In the genomic region with DNA sequence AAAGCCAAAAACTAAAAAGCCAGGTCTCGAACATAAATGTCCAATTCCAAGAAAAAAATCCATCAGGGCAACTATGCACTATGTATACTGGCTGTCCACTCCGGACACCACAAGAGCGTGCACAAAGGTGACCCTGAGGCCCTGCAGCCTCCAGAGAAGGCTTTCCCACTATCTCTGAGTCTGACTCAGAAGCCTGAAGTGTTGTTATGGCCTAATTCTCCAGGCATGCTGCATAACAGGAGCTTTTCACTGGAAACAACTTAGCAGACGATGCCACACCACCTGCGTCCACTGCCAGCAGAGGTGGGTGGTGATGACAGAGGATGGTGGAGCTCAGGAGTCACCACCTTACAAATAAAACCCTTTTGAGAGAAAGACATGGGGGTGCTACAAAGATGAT, we compare ENCODE assay signal across 1 cellular context.
TF ChIP-seq lines count a peak whose summit lies in the region.

No MANE protein-coding gene starts in this region.

TF ChIP-seq in HepG2, 621 proteins besides CTCF, POLR2A, EP300 and RAD21:
- TF ChIP-seq, protein P1, sequence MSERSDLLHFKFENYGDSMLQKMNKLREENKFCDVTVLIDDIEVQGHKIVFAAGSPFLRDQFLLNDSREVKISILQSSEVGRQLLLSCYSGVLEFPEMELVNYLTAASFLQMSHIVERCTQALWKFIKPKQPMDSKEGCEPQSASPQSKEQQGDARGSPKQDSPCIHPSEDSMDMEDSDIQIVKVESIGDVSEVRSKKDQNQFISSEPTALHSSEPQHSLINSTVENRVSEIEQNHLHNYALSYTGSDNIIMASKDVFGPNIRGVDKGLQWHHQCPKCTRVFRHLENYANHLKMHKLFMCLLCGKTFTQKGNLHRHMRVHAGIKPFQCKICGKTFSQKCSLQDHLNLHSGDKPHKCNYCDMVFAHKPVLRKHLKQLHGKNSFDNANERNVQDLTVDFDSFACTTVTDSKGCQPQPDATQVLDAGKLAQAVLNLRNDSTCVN (CRISPR knock-in tag; IDR thresholded peaks at IDR 0.05; ENCODE audit: borderline replicate concordance), result no peak
- TF ChIP-seq SMAD1 (CRISPR knock-in tag; IDR thresholded peaks at IDR 0.05; ENCODE audit: borderline replicate concordance, low read depth) (no peak), ZFY (CRISPR knock-in tag; IDR thresholded peaks at IDR 0.05) (no peak), SRSF4 (IDR thresholded peaks at IDR 0.05; ENCODE audit: low read depth, low read length, poor library complexity, severe bottlenecking) (no peak), POLR2AphosphoS2 (IDR thresholded peaks at IDR 0.05; ENCODE audit: low read depth, low read length) (no peak), ZNF589 (CRISPR knock-in tag; conservative IDR thresholded peaks at IDR 0.05) (no peak), SP140L (CRISPR knock-in tag; IDR thresholded peaks at IDR 0.05; ENCODE audit: borderline replicate concordance) (no peak), HDAC2 (CRISPR knock-in tag; IDR thresholded peaks at IDR 0.05) (no peak), ZNF329 (CRISPR knock-in tag; IDR thresholded peaks at IDR 0.05; ENCODE audit: low read depth) (no peak), ZNF724P (CRISPR knock-in tag; IDR thresholded peaks at IDR 0.05; ENCODE audit: borderline replicate concordance) (no peak), MIER3 (CRISPR knock-in tag; IDR thresholded peaks at IDR 0.05; ENCODE audit: borderline replicate concordance) (no peak), ZSCAN29 (CRISPR knock-in tag; conservative IDR thresholded peaks at IDR 0.05) (no peak)
- TF ChIP-seq, protein P2, sequence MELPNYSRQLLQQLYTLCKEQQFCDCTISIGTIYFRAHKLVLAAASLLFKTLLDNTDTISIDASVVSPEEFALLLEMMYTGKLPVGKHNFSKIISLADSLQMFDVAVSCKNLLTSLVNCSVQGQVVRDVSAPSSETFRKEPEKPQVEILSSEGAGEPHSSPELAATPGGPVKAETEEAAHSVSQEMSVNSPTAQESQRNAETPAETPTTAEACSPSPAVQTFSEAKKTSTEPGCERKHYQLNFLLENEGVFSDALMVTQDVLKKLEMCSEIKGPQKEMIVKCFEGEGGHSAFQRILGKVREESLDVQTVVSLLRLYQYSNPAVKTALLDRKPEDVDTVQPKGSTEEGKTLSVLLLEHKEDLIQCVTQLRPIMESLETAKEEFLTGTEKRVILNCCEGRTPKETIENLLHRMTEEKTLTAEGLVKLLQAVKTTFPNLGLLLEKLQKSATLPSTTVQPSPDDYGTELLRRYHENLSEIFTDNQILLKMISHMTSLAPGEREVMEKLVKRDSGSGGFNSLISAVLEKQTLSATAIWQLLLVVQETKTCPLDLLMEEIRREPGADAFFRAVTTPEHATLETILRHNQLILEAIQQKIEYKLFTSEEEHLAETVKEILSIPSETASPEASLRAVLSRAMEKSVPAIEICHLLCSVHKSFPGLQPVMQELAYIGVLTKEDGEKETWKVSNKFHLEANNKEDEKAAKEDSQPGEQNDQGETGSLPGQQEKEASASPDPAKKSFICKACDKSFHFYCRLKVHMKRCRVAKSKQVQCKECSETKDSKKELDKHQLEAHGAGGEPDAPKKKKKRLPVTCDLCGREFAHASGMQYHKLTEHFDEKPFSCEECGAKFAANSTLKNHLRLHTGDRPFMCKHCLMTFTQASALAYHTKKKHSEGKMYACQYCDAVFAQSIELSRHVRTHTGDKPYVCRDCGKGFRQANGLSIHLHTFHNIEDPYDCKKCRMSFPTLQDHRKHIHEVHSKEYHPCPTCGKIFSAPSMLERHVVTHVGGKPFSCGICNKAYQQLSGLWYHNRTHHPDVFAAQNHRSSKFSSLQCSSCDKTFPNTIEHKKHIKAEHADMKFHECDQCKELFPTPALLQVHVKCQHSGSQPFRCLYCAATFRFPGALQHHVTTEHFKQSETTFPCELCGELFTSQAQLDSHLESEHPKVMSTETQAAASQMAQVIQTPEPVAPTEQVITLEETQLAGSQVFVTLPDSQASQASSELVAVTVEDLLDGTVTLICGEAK (IDR thresholded peaks at IDR 0.05), result no peak
- TF ChIP-seq, protein P2 (CRISPR knock-in tag; IDR thresholded peaks at IDR 0.05), result no peak
- TF ChIP-seq, protein P3, sequence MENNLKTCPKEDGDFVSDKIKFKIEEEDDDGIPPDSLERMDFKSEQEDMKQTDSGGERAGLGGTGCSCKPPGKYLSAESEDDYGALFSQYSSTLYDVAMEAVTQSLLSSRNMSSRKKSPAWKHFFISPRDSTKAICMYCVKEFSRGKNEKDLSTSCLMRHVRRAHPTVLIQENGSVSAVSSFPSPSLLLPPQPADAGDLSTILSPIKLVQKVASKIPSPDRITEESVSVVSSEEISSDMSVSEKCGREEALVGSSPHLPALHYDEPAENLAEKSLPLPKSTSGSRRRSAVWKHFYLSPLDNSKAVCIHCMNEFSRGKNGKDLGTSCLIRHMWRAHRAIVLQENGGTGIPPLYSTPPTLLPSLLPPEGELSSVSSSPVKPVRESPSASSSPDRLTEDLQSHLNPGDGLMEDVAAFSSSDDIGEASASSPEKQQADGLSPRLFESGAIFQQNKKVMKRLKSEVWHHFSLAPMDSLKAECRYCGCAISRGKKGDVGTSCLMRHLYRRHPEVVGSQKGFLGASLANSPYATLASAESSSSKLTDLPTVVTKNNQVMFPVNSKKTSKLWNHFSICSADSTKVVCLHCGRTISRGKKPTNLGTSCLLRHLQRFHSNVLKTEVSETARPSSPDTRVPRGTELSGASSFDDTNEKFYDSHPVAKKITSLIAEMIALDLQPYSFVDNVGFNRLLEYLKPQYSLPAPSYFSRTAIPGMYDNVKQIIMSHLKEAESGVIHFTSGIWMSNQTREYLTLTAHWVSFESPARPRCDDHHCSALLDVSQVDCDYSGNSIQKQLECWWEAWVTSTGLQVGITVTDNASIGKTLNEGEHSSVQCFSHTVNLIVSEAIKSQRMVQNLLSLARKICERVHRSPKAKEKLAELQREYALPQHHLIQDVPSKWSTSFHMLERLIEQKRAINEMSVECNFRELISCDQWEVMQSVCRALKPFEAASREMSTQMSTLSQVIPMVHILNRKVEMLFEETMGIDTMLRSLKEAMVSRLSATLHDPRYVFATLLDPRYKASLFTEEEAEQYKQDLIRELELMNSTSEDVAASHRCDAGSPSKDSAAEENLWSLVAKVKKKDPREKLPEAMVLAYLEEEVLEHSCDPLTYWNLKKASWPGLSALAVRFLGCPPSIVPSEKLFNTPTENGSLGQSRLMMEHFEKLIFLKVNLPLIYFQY (CRISPR knock-in tag; IDR thresholded peaks at IDR 0.05; ENCODE audit: borderline replicate concordance), result no peak
- TF ChIP-seq, protein P4, sequence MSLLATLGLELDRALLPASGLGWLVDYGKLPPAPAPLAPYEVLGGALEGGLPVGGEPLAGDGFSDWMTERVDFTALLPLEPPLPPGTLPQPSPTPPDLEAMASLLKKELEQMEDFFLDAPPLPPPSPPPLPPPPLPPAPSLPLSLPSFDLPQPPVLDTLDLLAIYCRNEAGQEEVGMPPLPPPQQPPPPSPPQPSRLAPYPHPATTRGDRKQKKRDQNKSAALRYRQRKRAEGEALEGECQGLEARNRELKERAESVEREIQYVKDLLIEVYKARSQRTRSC (CRISPR knock-in tag; IDR thresholded peaks at IDR 0.05; ENCODE audit: low read depth), result no peak
- TF ChIP-seq, protein P5, sequence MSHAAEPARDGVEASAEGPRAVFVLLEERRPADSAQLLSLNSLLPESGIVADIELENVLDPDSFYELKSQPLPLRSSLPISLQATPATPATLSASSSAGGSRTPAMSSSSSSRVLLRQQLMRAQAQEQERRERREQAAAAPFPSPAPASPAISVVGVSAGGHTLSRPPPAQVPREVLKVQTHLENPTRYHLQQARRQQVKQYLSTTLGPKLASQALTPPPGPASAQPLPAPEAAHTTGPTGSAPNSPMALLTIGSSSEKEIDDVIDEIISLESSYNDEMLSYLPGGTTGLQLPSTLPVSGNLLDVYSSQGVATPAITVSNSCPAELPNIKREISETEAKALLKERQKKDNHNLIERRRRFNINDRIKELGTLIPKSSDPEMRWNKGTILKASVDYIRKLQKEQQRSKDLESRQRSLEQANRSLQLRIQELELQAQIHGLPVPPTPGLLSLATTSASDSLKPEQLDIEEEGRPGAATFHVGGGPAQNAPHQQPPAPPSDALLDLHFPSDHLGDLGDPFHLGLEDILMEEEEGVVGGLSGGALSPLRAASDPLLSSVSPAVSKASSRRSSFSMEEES (CRISPR knock-in tag; IDR thresholded peaks at IDR 0.05), result no peak
- TF ChIP-seq, protein P6, sequence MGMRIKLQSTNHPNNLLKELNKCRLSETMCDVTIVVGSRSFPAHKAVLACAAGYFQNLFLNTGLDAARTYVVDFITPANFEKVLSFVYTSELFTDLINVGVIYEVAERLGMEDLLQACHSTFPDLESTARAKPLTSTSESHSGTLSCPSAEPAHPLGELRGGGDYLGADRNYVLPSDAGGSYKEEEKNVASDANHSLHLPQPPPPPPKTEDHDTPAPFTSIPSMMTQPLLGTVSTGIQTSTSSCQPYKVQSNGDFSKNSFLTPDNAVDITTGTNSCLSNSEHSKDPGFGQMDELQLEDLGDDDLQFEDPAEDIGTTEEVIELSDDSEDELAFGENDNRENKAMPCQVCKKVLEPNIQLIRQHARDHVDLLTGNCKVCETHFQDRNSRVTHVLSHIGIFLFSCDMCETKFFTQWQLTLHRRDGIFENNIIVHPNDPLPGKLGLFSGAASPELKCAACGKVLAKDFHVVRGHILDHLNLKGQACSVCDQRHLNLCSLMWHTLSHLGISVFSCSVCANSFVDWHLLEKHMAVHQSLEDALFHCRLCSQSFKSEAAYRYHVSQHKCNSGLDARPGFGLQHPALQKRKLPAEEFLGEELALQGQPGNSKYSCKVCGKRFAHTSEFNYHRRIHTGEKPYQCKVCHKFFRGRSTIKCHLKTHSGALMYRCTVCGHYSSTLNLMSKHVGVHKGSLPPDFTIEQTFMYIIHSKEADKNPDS (CRISPR knock-in tag; IDR thresholded peaks at IDR 0.05), result no peak
- TF ChIP-seq, protein P7, sequence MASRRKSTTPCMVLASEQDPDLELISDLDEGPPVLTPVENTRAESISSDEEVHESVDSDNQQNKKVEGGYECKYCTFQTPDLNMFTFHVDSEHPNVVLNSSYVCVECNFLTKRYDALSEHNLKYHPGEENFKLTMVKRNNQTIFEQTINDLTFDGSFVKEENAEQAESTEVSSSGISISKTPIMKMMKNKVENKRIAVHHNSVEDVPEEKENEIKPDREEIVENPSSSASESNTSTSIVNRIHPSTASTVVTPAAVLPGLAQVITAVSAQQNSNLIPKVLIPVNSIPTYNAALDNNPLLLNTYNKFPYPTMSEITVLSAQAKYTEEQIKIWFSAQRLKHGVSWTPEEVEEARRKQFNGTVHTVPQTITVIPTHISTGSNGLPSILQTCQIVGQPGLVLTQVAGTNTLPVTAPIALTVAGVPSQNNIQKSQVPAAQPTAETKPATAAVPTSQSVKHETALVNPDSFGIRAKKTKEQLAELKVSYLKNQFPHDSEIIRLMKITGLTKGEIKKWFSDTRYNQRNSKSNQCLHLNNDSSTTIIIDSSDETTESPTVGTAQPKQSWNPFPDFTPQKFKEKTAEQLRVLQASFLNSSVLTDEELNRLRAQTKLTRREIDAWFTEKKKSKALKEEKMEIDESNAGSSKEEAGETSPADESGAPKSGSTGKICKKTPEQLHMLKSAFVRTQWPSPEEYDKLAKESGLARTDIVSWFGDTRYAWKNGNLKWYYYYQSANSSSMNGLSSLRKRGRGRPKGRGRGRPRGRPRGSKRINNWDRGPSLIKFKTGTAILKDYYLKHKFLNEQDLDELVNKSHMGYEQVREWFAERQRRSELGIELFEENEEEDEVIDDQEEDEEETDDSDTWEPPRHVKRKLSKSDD (CRISPR knock-in tag; IDR thresholded peaks at IDR 0.05; ENCODE audit: low read depth), result no peak
